9 cellular contexts compared by ENCODE assay signal in genomic region chr17:44672479-44673093, GRCh38. TPM values are rescaled to one million over a fixed set of nuclear protein-coding genes. Genes with fewer than 3 reads are reported as not detected.
DNase-seq lines count a peak whose midpoint lies in the region; ATAC-seq and TF ChIP-seq lines count a peak whose summit lies in the region.
"Had no signal": no experiment of that assay in that cellular context is flagged by ENCODE, and none has a peak within 500 bp of the region (broad histone marks: within the 10 kb centered on the region; RNA-seq: fewer than 3 reads in every experiment).

No MANE protein-coding gene starts in this region.

- H3K9me3 Mint-ChIP-seq in CD4-positive, alpha-beta memory T cell = no peaks in the 10 kb centered on the region

- H3K27ac ChIP-seq in heart right ventricle = no peak overlapping the region
- peak overlapping the region; percentile 29; the same call in 1 of the 2 replicates for H3K27ac ChIP-seq in Panc1 (ENCODE audit: low read length)
- H3K27ac ChIP-seq in esophagus squamous epithelium = no peak overlapping the region
- H3K27ac ChIP-seq in CD4-positive, alpha-beta memory T cell (ENCODE audit: low read depth, low read length) = no peak overlapping the region
- no peak overlapping the region for H3K27ac ChIP-seq in aorta (ENCODE audit: low read depth in 1 of 2, low read length in 2 of 2)
- H3K27ac ChIP-seq: SJCRH30 had no signal

- TF ChIP-seq CTCF in heart right ventricle (IDR thresholded peaks at IDR 0.05) = peak in 8 of 9 donors; percentile 11 to 64 (median 52)
- peak; percentile 60; the same call in 1 of the 2 replicates for TF ChIP-seq CTCF in Panc1 (IDR thresholded peaks at IDR 0.05)
- TF ChIP-seq CTCF in esophagus squamous epithelium (IDR thresholded peaks at IDR 0.05) = peak in 4 of 6 experiments; percentile 38 to 52 (median 42)

- POLR2A ChIA-PET in Panc1 (lab: Charles Lee) = no interaction called here
- POLR2A ChIA-PET in CD4-positive, alpha-beta memory T cell (lab: Charles Lee; ENCODE audit: partially characterized antibody) = no interaction called here

- H3K4me1 Mint-ChIP-seq in CD4-positive, alpha-beta memory T cell = no peaks in the 10 kb centered on the region

- no peak for TF ChIP-seq POLR2A in esophagus squamous epithelium (IDR thresholded peaks at IDR 0.05)

- intact Hi-C loops in heart right ventricle (cut with DNase I) (loop anchor here in 2 of 10 donors (10.0 kb wide), 1 partner anchor 138 kb away; no protein-coding TSS in a partner anchor), left cardiac atrium (cut with DNase I) (no loop called here), Panc1 (cut with micrococcal nuclease; ENCODE audit: unreplicated experiment) (no loop called here), esophagus squamous epithelium (cut with DNase I) (no loop called here), aorta (cut with DNase I) (no loop called here)
- intact Hi-C loops in CD4-positive, alpha-beta memory T cell (cut with micrococcal nuclease) = loop anchor here (1.0 kb wide), 1 partner anchor 139 kb away; no protein-coding TSS in a partner anchor

- H3K36me3 ChIP-seq in heart right ventricle (peaks cover 0 to 17% (median 2%) of the 10 kb centered on the region in 9 donors), Panc1 (ENCODE audit: control insufficient read depth, insufficient read depth, low read length) (no peaks in the 10 kb centered on the region; the same call in 1 of the 2 replicates), esophagus squamous epithelium (peaks cover 0 to 9% (median 0%) of the 10 kb centered on the region in 3 donors), aorta (ENCODE audit: control insufficient read depth in 1 of 2, insufficient read depth in 2 of 2, low read length in 1 of 2) (no peaks in the 10 kb centered on the region)
- no peaks in the 10 kb centered on the region for H3K36me3 ChIP-seq in CD4-positive, alpha-beta memory T cell (ENCODE audit: insufficient read depth, low read length)
- H3K36me3 ChIP-seq: SJCRH30 had no signal

- H3K4me1 ChIP-seq in heart right ventricle (no peaks in the 10 kb centered on the region), Panc1 (ENCODE audit: control insufficient read depth, insufficient read depth, low read length) (no peaks in the 10 kb centered on the region; the same call in 1 of the 2 replicates), esophagus squamous epithelium (no peaks in the 10 kb centered on the region), aorta (ENCODE audit: control insufficient read depth in 1 of 2, insufficient read depth in 2 of 2, low read length in 2 of 2) (no peaks in the 10 kb centered on the region)
- no peaks in the 10 kb centered on the region for H3K4me1 ChIP-seq in CD4-positive, alpha-beta memory T cell (ENCODE audit: insufficient read depth, low read length)

- no peak overlapping the region for H3K4me3 Mint-ChIP-seq in CD4-positive, alpha-beta memory T cell

- H3K27ac Mint-ChIP-seq in CD4-positive, alpha-beta memory T cell = no peak overlapping the region

- DNase-seq in heart right ventricle = no peak
- no peak for DNase-seq in left cardiac atrium
- DNase-seq in Panc1 (ENCODE audit: low read depth, low spot score) = no peak
- no peak for DNase-seq in esophagus squamous epithelium (lab: John Stamatoyannopoulos, UW)
- DNase-seq in CD4-positive, alpha-beta memory T cell = no peak
- DNase-seq in aorta = no peak
- DNase-seq in D341Med (ENCODE audit: low spot score) = no peak

- H3K27me3 ChIP-seq in heart right ventricle (no peaks in the 10 kb centered on the region), Panc1 (ENCODE audit: control insufficient read depth, insufficient read depth, low read length) (no peaks in the 10 kb centered on the region), esophagus squamous epithelium (no peaks in the 10 kb centered on the region), aorta (ENCODE audit: control insufficient read depth in 1 of 2, insufficient read depth in 2 of 2, low read length in 1 of 2) (no peaks in the 10 kb centered on the region)
- H3K27me3 ChIP-seq in CD4-positive, alpha-beta memory T cell (ENCODE audit: insufficient read depth, low read length) = no peaks in the 10 kb centered on the region
- H3K27me3 ChIP-seq: SJCRH30 had no signal

- H3K27me3 Mint-ChIP-seq in CD4-positive, alpha-beta memory T cell = peaks cover 0 to 2% of the 10 kb centered on the region in 2 donors

- H3K9me3 ChIP-seq in heart right ventricle (no peaks in the 10 kb centered on the region), Panc1 (ENCODE audit: control insufficient read depth, insufficient read depth, low read depth, low read length) (no peaks in the 10 kb centered on the region), esophagus squamous epithelium (no peaks in the 10 kb centered on the region), aorta (ENCODE audit: control insufficient read depth, low read length) (no peaks in the 10 kb centered on the region)
- H3K9me3 ChIP-seq in CD4-positive, alpha-beta memory T cell (ENCODE audit: control insufficient read depth in 1 of 2, low read length in 2 of 2) = no peaks in the 10 kb centered on the region
- H3K9me3 ChIP-seq: SJCRH30 had no signal

- BruUV-seq in Panc1 (replicated peaks; lab: Mats Ljungman, UMichigan) = no TSS peak

- H3K4me3 ChIP-seq in heart right ventricle = no peak overlapping the region
- H3K4me3 ChIP-seq in Panc1 (ENCODE audit: low read depth in 2 of 2, low read length in 2 of 2) = no peak overlapping the region
- no peak overlapping the region for H3K4me3 ChIP-seq in esophagus squamous epithelium
- no peak overlapping the region for H3K4me3 ChIP-seq in CD4-positive, alpha-beta memory T cell (ENCODE audit: low read length in 2 of 2)
- H3K4me3 ChIP-seq in aorta (ENCODE audit: low read length in 2 of 2) = no peak overlapping the region
- H3K4me3 ChIP-seq: SJCRH30 had no signal

- peaks cover 4 to 8% of the 10 kb centered on the region in 2 donors for H3K36me3 Mint-ChIP-seq in CD4-positive, alpha-beta memory T cell

- ATAC-seq in heart right ventricle = no peak
- no peak for ATAC-seq in left cardiac atrium
- no peak for ATAC-seq in Panc1
- no peak for ATAC-seq in aorta (ENCODE audit: low FRiP score)
- ATAC-seq in GM21723 (IDR thresholded peaks at IDR 0.05; ENCODE audit: unreplicated experiment) = no peak

- CTCF ChIA-PET in Panc1 (lab: Charles Lee) = interaction anchor here (0.7 kb wide), 1 partner anchor 243 kb away, joined by 6 read pairs; no protein-coding TSS in a partner anchor
- CTCF ChIA-PET in CD4-positive, alpha-beta memory T cell (lab: Charles Lee; ENCODE audit: partially characterized antibody) = interaction anchor here (1.3 to 3.1 kb wide), 2 partner anchors 16 to 139 kb away, joined by 4 to 10 read pairs; no protein-coding TSS in a partner anchor

- in situ Hi-C loops in Panc1 (cut with HindIII; ENCODE audit: low pct_unique_long_range_greater_than_20kb, low sequenced_read_pairs) = no loop called here

RNA-seq across cellular contexts. Expression of gene MEIOC, which starts 16.3 kb away (rescaled TPM):
- total RNA-seq in heart right ventricle (under 1 TPM in 3 of 10 donors, not detected in 7; 0.14 to 0.40 (median 0.16) TPM), left cardiac atrium (under 1 TPM in 1 of 2 donors, not detected in 1; 0.10 TPM), Panc1 (2021; ENCODE audit: unreplicated experiment) (0.82 TPM), esophagus squamous epithelium (under 1 TPM in 1 of 4 donors, not detected in 3; under 0.01 TPM), aorta (not detected)
- polyA plus RNA-seq in heart right ventricle (under 1 TPM in 1 of 2 donors, not detected in 1; 0.03 TPM), aorta (not detected)
- 0.33 TPM for polyA plus RNA-seq in Panc1 (2012; ENCODE audit: insufficient read length)
- not detected for total RNA-seq in CD4-positive, alpha-beta memory T cell
- under 1 TPM; 0.21 to 0.31 TPM for polyA plus RNA-seq in CD4-positive, alpha-beta memory T cell

RNA-seq across cellular contexts. Expression of gene CCDC43, which starts 17.0 kb away (rescaled TPM):
- 10 to 100 TPM; 24.2 to 35.3 (median 30.9) TPM for total RNA-seq in heart right ventricle
- 10 to 100 TPM; 14.4 to 19.8 TPM for polyA plus RNA-seq in heart right ventricle
- 10 to 100 TPM; 20.3 to 23.7 TPM for total RNA-seq in left cardiac atrium
- total RNA-seq in Panc1 (2021; ENCODE audit: unreplicated experiment) = 16.0 TPM
- polyA plus RNA-seq in Panc1 (2012; ENCODE audit: insufficient read length) = 10.7 TPM
- total RNA-seq in esophagus squamous epithelium = 10 to 100 TPM; 10.2 to 23.0 (median 19.7) TPM
- total RNA-seq in CD4-positive, alpha-beta memory T cell = 10 to 100 TPM; 17.9 to 18.8 TPM
- polyA plus RNA-seq in CD4-positive, alpha-beta memory T cell = 10 to 100 TPM; 10.7 to 14.0 TPM
- 10 to 100 TPM; 15.4 to 16.1 TPM for total RNA-seq in aorta
- polyA plus RNA-seq in aorta = 10 to 100 TPM in 1 of 2 donors, 1 to 10 TPM in 1; 9.6 to 12.6 TPM

RNA-seq across cellular contexts. Expression of gene DBF4B, which starts 35.9 kb away (rescaled TPM):
- total RNA-seq in heart right ventricle (1 to 10 TPM; 2.9 to 5.5 (median 4.0) TPM), left cardiac atrium (1 to 10 TPM; 3.6 to 5.6 TPM), Panc1 (2021; ENCODE audit: unreplicated experiment) (24.0 TPM), esophagus squamous epithelium (1 to 10 TPM; 1.9 to 5.3 (median 3.8) TPM), aorta (10 to 100 TPM in 1 of 2 donors, 1 to 10 TPM in 1; 5.8 to 12.1 TPM)
- polyA plus RNA-seq in heart right ventricle (1 to 10 TPM; 2.2 to 8.0 TPM), aorta (1 to 10 TPM in 1 of 2 donors, under 1 TPM in 1; 0.88 to 2.4 TPM)
- 10.5 TPM for polyA plus RNA-seq in Panc1 (2012; ENCODE audit: insufficient read length)
- total RNA-seq in CD4-positive, alpha-beta memory T cell = 1 to 10 TPM; 8.1 to 8.4 TPM
- under 1 TPM in 1 of 2 donors, not detected in 1; 1.00 TPM for polyA plus RNA-seq in CD4-positive, alpha-beta memory T cell
